16 cellular contexts compared by ENCODE assay signal in the genomic region with DNA sequence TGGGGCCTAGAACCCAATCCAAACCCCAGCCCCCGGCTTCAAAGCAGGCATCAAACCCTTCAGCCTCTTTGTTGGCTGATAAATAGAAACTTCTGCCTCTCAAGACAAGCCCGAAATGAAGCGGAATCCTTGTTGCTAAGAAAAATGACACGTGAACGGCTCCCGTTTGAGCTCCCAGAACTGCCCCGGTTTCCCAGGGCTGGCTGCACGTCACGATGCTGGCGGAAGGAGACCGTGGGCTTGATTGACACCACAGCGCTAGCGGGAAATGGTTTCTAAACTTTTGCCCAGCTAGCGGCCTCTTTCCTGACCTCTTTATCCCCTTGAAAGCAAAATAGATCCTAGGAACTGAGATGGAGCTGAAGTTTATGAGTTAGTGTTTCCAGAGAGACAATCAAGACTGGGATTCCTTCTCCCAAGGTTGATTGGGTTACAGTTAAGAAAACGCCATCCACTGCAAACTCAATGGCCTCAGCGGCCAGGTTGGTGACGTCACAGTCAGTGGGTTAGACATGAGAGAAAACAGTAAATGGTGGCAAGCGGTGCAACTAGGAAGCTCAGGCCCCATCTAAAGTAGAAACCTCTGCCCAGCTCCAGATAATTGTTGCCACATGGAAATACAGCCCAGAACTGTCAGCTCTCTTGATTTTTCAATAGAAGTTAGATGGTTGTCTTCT.
DNase-seq lines count a peak whose midpoint lies in the region; ATAC-seq, FAIRE-seq and TF ChIP-seq lines count a peak whose summit lies in the region.
"Had no signal": no experiment of that assay in that cellular context is flagged by ENCODE, and none has a peak within 500 bp of the region (broad histone marks: within the 10 kb centered on the region; RNA-seq: fewer than 3 reads in every experiment).

No MANE protein-coding gene starts in this region.

- DNase-seq in GM23338 (ENCODE audit: low spot score) (no peak), K562 (ENCODE audit: extremely low read depth in 1 of 4, low spot score in 3 of 4) (no peak), keratinocyte (ENCODE audit: low read depth, low spot score) (no peak), HAP-1 (ENCODE audit: low spot score in 2 of 2) (no peak), AG20443 (ENCODE audit: low spot score) (no peak), SHP77 (lab: John Stamatoyannopoulos, UW) (no peak)
- DNase-seq: adrenal gland, DMS 273 treated with DMSO at 0.1 percent for 48 hours, kidney, NCI-H524 had no signal

- H3K27me3 ChIP-seq in GM23338 (ENCODE audit: insufficient read depth) (no peaks in the 10 kb centered on the region), K562 (ENCODE audit: control insufficient read depth in 2 of 2, insufficient read depth in 2 of 2, low read length in 2 of 2) (peaks cover 7 to 17% of the 10 kb centered on the region in 2 experiments; a peak in 3 of 5 replicates), keratinocyte (ENCODE audit: control insufficient read depth, extremely low read depth, insufficient read depth, low read length) (no peaks in the 10 kb centered on the region), skeletal muscle satellite cell (ENCODE audit: control insufficient read depth, insufficient read depth, low read length) (no peaks in the 10 kb centered on the region), HAP-1 (ENCODE audit: low read depth) (no peaks in the 10 kb centered on the region)
- H3K27me3 ChIP-seq: adrenal gland had no signal

- POLR2A ChIA-PET in K562 (lab: Yijun Ruan, JAX), result no interaction called here

- dilution Hi-C loops in keratinocyte (cut with MboI; ENCODE audit: extremely low pct_ligation_motif_present, low sequenced_read_pairs), result no loop called here

- H3K36me3 Mint-ChIP-seq in GM23338 (ENCODE audit: low read depth), result no peaks in the 10 kb centered on the region; the same call in 2 of the 3 replicates

- H3K79me2 ChIP-seq in GM23338 (replicated peaks; ENCODE audit: insufficient read depth) (no peaks in the 10 kb centered on the region), K562 (ENCODE audit: control insufficient read depth, insufficient read depth, low read length) (no peaks in the 10 kb centered on the region), keratinocyte (ENCODE audit: control insufficient read depth, insufficient read depth, low read length) (no peaks in the 10 kb centered on the region)
- H3K79me2 ChIP-seq: parathyroid adenoma had no signal

- H3K4me3 Mint-ChIP-seq in GM23338, result no peak overlapping the region
- H3K4me3 Mint-ChIP-seq: B cell; stimulated activated naive CD8-positive, alpha-beta T cell treated with anti-CD3 and anti-CD28 coated beads, Interleukin-15, Interleukin-2, amounts not matched to agents 100 ng/mL and 50 ng/mL, for 24 hours had no signal

- no peaks in the 10 kb centered on the region for H3K9me2 ChIP-seq in GM23338 (ENCODE audit: insufficient read depth)

- no peak for TF ChIP-seq POLR2A in K562 (conservative IDR thresholded peaks at IDR 0.05)

- CTCF ChIA-PET in K562 (lab: Yijun Ruan, JAX; ENCODE audit: low intra/inter-chr PET ratio), result no interaction called here

- no peak for TF ChIP-seq RAD21 in K562 (CRISPR knock-in tag; conservative IDR thresholded peaks at IDR 0.05 in 1 of 2, IDR thresholded peaks at IDR 0.05 in 1 of 2)

- no peak overlapping the region for H3K27ac ChIP-seq in GM23338 (ENCODE audit: low read depth)
- H3K27ac ChIP-seq in K562 (ENCODE audit: extremely low read depth, low read depth, low read length), result no peak overlapping the region
- peak overlapping the region; percentile 91 for H3K27ac ChIP-seq in keratinocyte (ENCODE audit: control insufficient read depth, insufficient read depth, low read length)
- H3K27ac ChIP-seq: adrenal gland, parathyroid adenoma had no signal

- H3K9me3 Mint-ChIP-seq in GM23338, result peaks cover 5% of the 10 kb centered on the region; the same call in 2 of the 3 replicates
- H3K9me3 Mint-ChIP-seq: stimulated activated naive CD8-positive, alpha-beta T cell treated with anti-CD3 and anti-CD28 coated beads, Interleukin-15, Interleukin-2, amounts not matched to agents 100 ng/mL and 50 ng/mL, for 24 hours had no signal

- no peaks in the 10 kb centered on the region for H3K4me1 Mint-ChIP-seq in GM23338

- no peak overlapping the region for H3K27ac Mint-ChIP-seq in GM23338
- H3K27ac Mint-ChIP-seq: B cell; stimulated activated naive CD8-positive, alpha-beta T cell treated with anti-CD3 and anti-CD28 coated beads, Interleukin-15, Interleukin-2, amounts not matched to agents 100 ng/mL and 50 ng/mL, for 24 hours had no signal

- 4% methylated on average over 18 of the region's 18 CpGs for WGBS in K562 (ENCODE audit: insufficient coverage, low coverage, missing lambda C conversion rate)

- H3K4me3 ChIP-seq in GM23338 (no peak overlapping the region), K562 (no peak overlapping the region), keratinocyte (ENCODE audit: control insufficient read depth in 2 of 3, extremely low read depth in 1 of 3, insufficient read depth in 2 of 3, low read depth in 1 of 3, low read length in 3 of 3) (no peak overlapping the region), skeletal muscle satellite cell (ENCODE audit: low read length) (no peak overlapping the region), HAP-1 (no peak overlapping the region)
- H3K4me3 ChIP-seq: adrenal gland, heart right ventricle had no signal

- H2AFZ ChIP-seq in GM23338 (peak overlapping the region; percentile 66), K562 (ENCODE audit: low read depth, low read length) (no peak overlapping the region), keratinocyte (ENCODE audit: control insufficient read depth, low read length) (no peak overlapping the region)
- H2AFZ ChIP-seq: parathyroid adenoma had no signal

- TF ChIP-seq CTCF in GM23338 (conservative IDR thresholded peaks at IDR 0.05; ENCODE audit: low read depth in 2 of 2), result no peak
- no peak for TF ChIP-seq CTCF in K562 (IDR thresholded peaks at IDR 0.05 in 2 of 3, conservative IDR thresholded peaks at IDR 0.05 in 1 of 3; ENCODE audit: insufficient read depth in 2 of 3, low read depth in 1 of 3, low read length in 3 of 3)
- no peak for TF ChIP-seq CTCF in keratinocyte (optimal IDR thresholded peaks at IDR 0.05 in 1 of 3, IDR thresholded peaks at IDR 0.05 in 1 of 3, conservative IDR thresholded peaks at IDR 0.05 in 1 of 3; ENCODE audit: extremely low read depth in 1 of 3, insufficient read depth in 2 of 3, low read length in 3 of 3)

- peaks cover 2% of the 10 kb centered on the region for H3K27me3 Mint-ChIP-seq in GM23338 (ENCODE audit: insufficient read depth, low read depth, poor library complexity)

- intact Hi-C loops in K562 (cut with micrococcal nuclease), result no loop called here

- no peak overlapping the region for H3K4me2 ChIP-seq in GM23338
- H3K4me2 ChIP-seq in K562 (ENCODE audit: insufficient read depth, low read length), result no peak overlapping the region
- peak overlapping the region; percentile 72 for H3K4me2 ChIP-seq in keratinocyte (ENCODE audit: control insufficient read depth, extremely low read depth, insufficient read depth, low read depth, low read length)
- no peak overlapping the region for H3K4me2 ChIP-seq in skeletal muscle satellite cell (ENCODE audit: low read length)

- H3K4me1 ChIP-seq in GM23338 (ENCODE audit: insufficient read depth) (no peaks in the 10 kb centered on the region), K562 (replicated peaks in 1 of 2; ENCODE audit: control insufficient read depth in 2 of 2, insufficient read depth in 2 of 2, low read length in 2 of 2) (no peaks in the 10 kb centered on the region), keratinocyte (ENCODE audit: control insufficient read depth, extremely low read depth, insufficient read depth, low read length) (peaks cover 46% of the 10 kb centered on the region), skeletal muscle satellite cell (ENCODE audit: control insufficient read depth, insufficient read depth, low read length) (peaks cover 42% of the 10 kb centered on the region), HAP-1 (no peaks in the 10 kb centered on the region)
- H3K4me1 ChIP-seq: adrenal gland, parathyroid adenoma had no signal

- H4K20me1 ChIP-seq in GM23338 (replicated peaks; ENCODE audit: insufficient read depth) (no peaks in the 10 kb centered on the region), K562 (replicated peaks; ENCODE audit: control insufficient read depth, insufficient read depth, low read length) (no peaks in the 10 kb centered on the region; the same call in 1 of the 2 replicates), keratinocyte (ENCODE audit: control insufficient read depth, extremely low read depth, insufficient read depth, low read length) (no peaks in the 10 kb centered on the region)

- no peak overlapping the region for H3K9ac ChIP-seq in K562 (ENCODE audit: insufficient read depth in 1 of 2, low read depth in 2 of 2, low read length in 2 of 2)
- peak overlapping the region; percentile 45 for H3K9ac ChIP-seq in keratinocyte (ENCODE audit: control insufficient read depth, extremely low read depth, insufficient read depth, low read length)
- H3K9ac ChIP-seq in skeletal muscle satellite cell (ENCODE audit: low read depth, low read length), result peak overlapping the region; percentile 38
- H3K9ac ChIP-seq: parathyroid adenoma had no signal

- no peaks in the 10 kb centered on the region for H3F3A ChIP-seq in GM23338 (replicated peaks; ENCODE audit: low read depth)

- H3K36me3 ChIP-seq in GM23338 (ENCODE audit: insufficient read depth), result no peaks in the 10 kb centered on the region
- H3K36me3 ChIP-seq in K562 (ENCODE audit: control insufficient read depth, insufficient read depth, low read length), result no peaks in the 10 kb centered on the region
- no peaks in the 10 kb centered on the region for H3K36me3 ChIP-seq in keratinocyte (ENCODE audit: control insufficient read depth in 2 of 2, extremely low read depth in 1 of 2, insufficient read depth in 2 of 2, low read length in 2 of 2)
- no peaks in the 10 kb centered on the region for H3K36me3 ChIP-seq in skeletal muscle satellite cell (ENCODE audit: insufficient read depth, low read length)
- no peaks in the 10 kb centered on the region for H3K36me3 ChIP-seq in HAP-1 (replicated peaks)
- H3K36me3 ChIP-seq: adrenal gland, heart right ventricle had no signal

- in situ Hi-C loops in K562 (cut with MboI) (no loop called here), HAP-1 (cut with MboI; ENCODE audit: low sequenced_read_pairs) (no loop called here)

- ATAC-seq in GM23338 (no peak), K562 (no peak)

- no peaks in the 10 kb centered on the region for H3K9me3 ChIP-seq in K562 (replicated peaks; ENCODE audit: control insufficient read depth, insufficient read depth, low read depth, low read length)
- no peaks in the 10 kb centered on the region for H3K9me3 ChIP-seq in keratinocyte (ENCODE audit: control insufficient read depth, low read depth, low read length)
- no peaks in the 10 kb centered on the region for H3K9me3 ChIP-seq in skeletal muscle satellite cell (replicated peaks; ENCODE audit: low read length)
- H3K9me3 ChIP-seq in HAP-1, result no peaks in the 10 kb centered on the region
- H3K9me3 ChIP-seq: adrenal gland had no signal

- no TSS peak for BruUV-seq in K562 (replicated peaks; lab: Mats Ljungman, UMichigan)

- no peak for TF ChIP-seq EP300 in K562 (IDR thresholded peaks at IDR 0.05; ENCODE audit: low read length)

- H3K9me1 ChIP-seq in K562 (ENCODE audit: control insufficient read depth, insufficient read depth, low read length) (no peaks in the 10 kb centered on the region), keratinocyte (ENCODE audit: control insufficient read depth, extremely low read depth, insufficient read depth, low read length) (no peaks in the 10 kb centered on the region)

- FAIRE-seq in K562 (lab: Jason Lieb, UNC), result no peak
- FAIRE-seq in keratinocyte (lab: Jason Lieb, UNC), result peak; percentile 43
- FAIRE-seq: kidney, TTC549 had no signal

Comparison
In these comparisons a context has a peak if more than half of its experiments do, and no peak if none do; other contexts are left out.
1. H3K9ac ChIP-seq: peak in keratinocyte (single experiment) and skeletal muscle satellite cell (single experiment); none in K562 (0 of 2).